1 cellular context compared by ENCODE assay signal in genomic region chr3:185517387-185517786, GRCh38.
TF ChIP-seq lines count a peak whose summit lies in the region.

No MANE protein-coding gene starts in this region.

TF ChIP-seq in HepG2, 621 proteins besides CTCF, POLR2A, EP300 and RAD21:
- TF ChIP-seq KDM5A (IDR thresholded peaks at IDR 0.05; ENCODE audit: borderline replicate concordance, low read length) (no peak), HINFP (CRISPR knock-in tag; IDR thresholded peaks at IDR 0.05; ENCODE audit: low read depth) (no peak), TIGD3 (CRISPR knock-in tag; IDR thresholded peaks at IDR 0.05; ENCODE audit: borderline replicate concordance) (no peak), SMAD9 (CRISPR knock-in tag; IDR thresholded peaks at IDR 0.05) (no peak), ZNF20 (CRISPR knock-in tag; IDR thresholded peaks at IDR 0.05) (no peak), IRX3 (CRISPR knock-in tag; IDR thresholded peaks at IDR 0.05; ENCODE audit: borderline replicate concordance, low read depth) (no peak), ZIK1 (CRISPR knock-in tag; IDR thresholded peaks at IDR 0.05; ENCODE audit: borderline replicate concordance, low read depth) (no peak), AFF4 (CRISPR knock-in tag; IDR thresholded peaks at IDR 0.05) (no peak), NFYB (CRISPR knock-in tag; IDR thresholded peaks at IDR 0.05) (no peak), MAFG (CRISPR knock-in tag; IDR thresholded peaks at IDR 0.05) (no peak), CEBPZ (IDR thresholded peaks at IDR 0.05; ENCODE audit: low read length) (no peak), POGK (CRISPR knock-in tag; conservative IDR thresholded peaks at IDR 0.05) (no peak), HOXA9 (CRISPR knock-in tag; IDR thresholded peaks at IDR 0.05; ENCODE audit: borderline replicate concordance) (no peak)
TF ChIP-seq in HepG2: peak in this region for 0.
